In the genomic region with DNA sequence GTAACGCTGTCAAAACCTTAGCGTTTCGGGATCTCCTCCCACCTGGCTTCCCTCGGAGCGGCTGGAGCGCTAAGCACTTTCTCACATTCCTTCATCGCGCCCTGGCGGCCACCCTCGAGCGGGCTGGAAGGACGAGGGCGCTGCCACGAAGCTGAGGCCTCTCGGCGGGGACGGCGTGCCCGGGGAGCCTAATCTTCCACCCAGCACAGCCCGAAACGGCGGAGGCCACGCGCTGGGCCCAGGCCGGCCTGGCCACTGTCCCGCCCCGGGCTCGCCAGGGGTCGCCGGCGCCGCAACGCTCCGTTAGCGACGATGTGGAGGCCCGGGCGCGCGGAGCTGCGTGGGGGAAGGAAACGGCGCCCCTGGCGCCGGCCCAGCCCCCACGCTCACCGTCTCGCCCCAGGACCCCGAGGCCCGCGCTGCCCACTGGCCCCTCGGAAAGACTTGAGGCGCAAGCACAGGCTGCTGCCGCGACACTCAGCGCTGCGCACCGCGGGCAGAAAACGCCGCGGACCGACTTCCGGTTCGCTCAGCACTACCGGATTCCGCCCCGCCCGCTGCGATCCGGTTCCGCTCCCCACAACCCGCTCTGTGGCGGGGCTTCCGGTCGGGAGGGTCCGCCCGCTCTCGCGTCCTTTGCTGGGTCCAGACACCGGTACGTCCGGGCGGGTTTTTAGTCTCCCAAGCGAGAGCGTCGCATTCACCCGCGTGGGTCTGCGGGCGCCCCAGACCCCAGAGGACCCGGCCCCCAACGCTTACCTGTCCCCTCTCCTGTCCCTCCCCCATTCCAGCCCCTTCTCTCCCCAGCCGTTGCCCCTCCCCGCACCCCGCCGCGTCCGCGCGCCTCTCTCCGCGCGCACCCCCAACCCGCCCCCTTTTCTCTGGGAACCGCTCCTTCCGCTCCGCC, we compare ENCODE assay signal across 1 cellular context.
TF ChIP-seq lines count a peak whose summit lies in the region.

A gene with protein sequence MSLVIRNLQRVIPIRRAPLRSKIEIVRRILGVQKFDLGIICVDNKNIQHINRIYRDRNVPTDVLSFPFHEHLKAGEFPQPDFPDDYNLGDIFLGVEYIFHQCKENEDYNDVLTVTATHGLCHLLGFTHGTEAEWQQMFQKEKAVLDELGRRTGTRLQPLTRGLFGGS (plus strand): TSS at position 582 of the 907 bp plus-strand sequence. CDS start 572 bp downstream, outside the sequence.

TF ChIP-seq in HepG2, 621 proteins besides CTCF, POLR2A, EP300 and RAD21 (continued from another document and continues in another):
- TF ChIP-seq, protein P1, sequence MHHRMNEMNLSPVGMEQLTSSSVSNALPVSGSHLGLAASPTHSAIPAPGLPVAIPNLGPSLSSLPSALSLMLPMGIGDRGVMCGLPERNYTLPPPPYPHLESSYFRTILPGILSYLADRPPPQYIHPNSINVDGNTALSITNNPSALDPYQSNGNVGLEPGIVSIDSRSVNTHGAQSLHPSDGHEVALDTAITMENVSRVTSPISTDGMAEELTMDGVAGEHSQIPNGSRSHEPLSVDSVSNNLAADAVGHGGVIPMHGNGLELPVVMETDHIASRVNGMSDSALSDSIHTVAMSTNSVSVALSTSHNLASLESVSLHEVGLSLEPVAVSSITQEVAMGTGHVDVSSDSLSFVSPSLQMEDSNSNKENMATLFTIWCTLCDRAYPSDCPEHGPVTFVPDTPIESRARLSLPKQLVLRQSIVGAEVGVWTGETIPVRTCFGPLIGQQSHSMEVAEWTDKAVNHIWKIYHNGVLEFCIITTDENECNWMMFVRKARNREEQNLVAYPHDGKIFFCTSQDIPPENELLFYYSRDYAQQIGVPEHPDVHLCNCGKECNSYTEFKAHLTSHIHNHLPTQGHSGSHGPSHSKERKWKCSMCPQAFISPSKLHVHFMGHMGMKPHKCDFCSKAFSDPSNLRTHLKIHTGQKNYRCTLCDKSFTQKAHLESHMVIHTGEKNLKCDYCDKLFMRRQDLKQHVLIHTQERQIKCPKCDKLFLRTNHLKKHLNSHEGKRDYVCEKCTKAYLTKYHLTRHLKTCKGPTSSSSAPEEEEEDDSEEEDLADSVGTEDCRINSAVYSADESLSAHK (CRISPR knock-in tag; IDR thresholded peaks at IDR 0.05; ENCODE audit: borderline replicate concordance), result no peak
- peak; percentile 90 for TF ChIP-seq EEA1 (CRISPR knock-in tag; IDR thresholded peaks at IDR 0.05; ENCODE audit: borderline replicate concordance)
- peak; percentile 90 for TF ChIP-seq AGO2 (optimal IDR thresholded peaks at IDR 0.05; ENCODE audit: low read depth, low read length)
- TF ChIP-seq, protein P2, sequence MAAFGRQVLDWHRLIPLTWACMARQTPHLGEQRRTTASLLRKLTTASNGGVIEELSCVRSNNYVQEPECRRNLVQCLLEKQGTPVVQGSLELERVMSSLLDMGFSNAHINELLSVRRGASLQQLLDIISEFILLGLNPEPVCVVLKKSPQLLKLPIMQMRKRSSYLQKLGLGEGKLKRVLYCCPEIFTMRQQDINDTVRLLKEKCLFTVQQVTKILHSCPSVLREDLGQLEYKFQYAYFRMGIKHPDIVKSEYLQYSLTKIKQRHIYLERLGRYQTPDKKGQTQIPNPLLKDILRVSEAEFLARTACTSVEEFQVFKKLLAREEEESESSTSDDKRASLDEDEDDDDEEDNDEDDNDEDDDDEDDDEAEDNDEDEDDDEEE (CRISPR knock-in tag; IDR thresholded peaks at IDR 0.05), result peak; percentile 70
- peak; percentile 90 for TF ChIP-seq MYC (CRISPR knock-in tag; IDR thresholded peaks at IDR 0.05; ENCODE audit: borderline replicate concordance)
- TF ChIP-seq ZNF501 (CRISPR knock-in tag; IDR thresholded peaks at IDR 0.05), result peak; percentile 75
- TF ChIP-seq ZNF329 (CRISPR knock-in tag; IDR thresholded peaks at IDR 0.05; ENCODE audit: low read depth), result no peak
- peak; percentile 85; the same call in 1 of the 2 replicates for TF ChIP-seq NFKB2 (CRISPR knock-in tag; IDR thresholded peaks at IDR 0.05; ENCODE audit: borderline replicate concordance)
- TF ChIP-seq EHMT2 (IDR thresholded peaks at IDR 0.05; ENCODE audit: borderline replicate concordance, low read depth, low read length), result no peak
- TF ChIP-seq, protein P3, sequence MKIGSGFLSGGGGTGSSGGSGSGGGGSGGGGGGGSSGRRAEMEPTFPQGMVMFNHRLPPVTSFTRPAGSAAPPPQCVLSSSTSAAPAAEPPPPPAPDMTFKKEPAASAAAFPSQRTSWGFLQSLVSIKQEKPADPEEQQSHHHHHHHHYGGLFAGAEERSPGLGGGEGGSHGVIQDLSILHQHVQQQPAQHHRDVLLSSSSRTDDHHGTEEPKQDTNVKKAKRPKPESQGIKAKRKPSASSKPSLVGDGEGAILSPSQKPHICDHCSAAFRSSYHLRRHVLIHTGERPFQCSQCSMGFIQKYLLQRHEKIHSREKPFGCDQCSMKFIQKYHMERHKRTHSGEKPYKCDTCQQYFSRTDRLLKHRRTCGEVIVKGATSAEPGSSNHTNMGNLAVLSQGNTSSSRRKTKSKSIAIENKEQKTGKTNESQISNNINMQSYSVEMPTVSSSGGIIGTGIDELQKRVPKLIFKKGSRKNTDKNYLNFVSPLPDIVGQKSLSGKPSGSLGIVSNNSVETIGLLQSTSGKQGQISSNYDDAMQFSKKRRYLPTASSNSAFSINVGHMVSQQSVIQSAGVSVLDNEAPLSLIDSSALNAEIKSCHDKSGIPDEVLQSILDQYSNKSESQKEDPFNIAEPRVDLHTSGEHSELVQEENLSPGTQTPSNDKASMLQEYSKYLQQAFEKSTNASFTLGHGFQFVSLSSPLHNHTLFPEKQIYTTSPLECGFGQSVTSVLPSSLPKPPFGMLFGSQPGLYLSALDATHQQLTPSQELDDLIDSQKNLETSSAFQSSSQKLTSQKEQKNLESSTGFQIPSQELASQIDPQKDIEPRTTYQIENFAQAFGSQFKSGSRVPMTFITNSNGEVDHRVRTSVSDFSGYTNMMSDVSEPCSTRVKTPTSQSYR (CRISPR knock-in tag; IDR thresholded peaks at IDR 0.05; ENCODE audit: borderline replicate concordance), result peak; percentile 62; the same call in 1 of the 2 replicates
- TF ChIP-seq ZNF274 (CRISPR knock-in tag; IDR thresholded peaks at IDR 0.05), result peak; percentile 93
- TF ChIP-seq, protein P4, sequence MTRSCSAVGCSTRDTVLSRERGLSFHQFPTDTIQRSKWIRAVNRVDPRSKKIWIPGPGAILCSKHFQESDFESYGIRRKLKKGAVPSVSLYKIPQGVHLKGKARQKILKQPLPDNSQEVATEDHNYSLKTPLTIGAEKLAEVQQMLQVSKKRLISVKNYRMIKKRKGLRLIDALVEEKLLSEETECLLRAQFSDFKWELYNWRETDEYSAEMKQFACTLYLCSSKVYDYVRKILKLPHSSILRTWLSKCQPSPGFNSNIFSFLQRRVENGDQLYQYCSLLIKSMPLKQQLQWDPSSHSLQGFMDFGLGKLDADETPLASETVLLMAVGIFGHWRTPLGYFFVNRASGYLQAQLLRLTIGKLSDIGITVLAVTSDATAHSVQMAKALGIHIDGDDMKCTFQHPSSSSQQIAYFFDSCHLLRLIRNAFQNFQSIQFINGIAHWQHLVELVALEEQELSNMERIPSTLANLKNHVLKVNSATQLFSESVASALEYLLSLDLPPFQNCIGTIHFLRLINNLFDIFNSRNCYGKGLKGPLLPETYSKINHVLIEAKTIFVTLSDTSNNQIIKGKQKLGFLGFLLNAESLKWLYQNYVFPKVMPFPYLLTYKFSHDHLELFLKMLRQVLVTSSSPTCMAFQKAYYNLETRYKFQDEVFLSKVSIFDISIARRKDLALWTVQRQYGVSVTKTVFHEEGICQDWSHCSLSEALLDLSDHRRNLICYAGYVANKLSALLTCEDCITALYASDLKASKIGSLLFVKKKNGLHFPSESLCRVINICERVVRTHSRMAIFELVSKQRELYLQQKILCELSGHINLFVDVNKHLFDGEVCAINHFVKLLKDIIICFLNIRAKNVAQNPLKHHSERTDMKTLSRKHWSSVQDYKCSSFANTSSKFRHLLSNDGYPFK (CRISPR knock-in tag; IDR thresholded peaks at IDR 0.05; ENCODE audit: borderline replicate concordance), result peak; percentile 63; the same call in 1 of the 2 replicates
- no peak for TF ChIP-seq GTF2F1 (IDR thresholded peaks at IDR 0.05; ENCODE audit: low read length)
- TF ChIP-seq CHCHD3 (CRISPR knock-in tag; IDR thresholded peaks at IDR 0.05), result peak; percentile 89
- TF ChIP-seq, protein P5, sequence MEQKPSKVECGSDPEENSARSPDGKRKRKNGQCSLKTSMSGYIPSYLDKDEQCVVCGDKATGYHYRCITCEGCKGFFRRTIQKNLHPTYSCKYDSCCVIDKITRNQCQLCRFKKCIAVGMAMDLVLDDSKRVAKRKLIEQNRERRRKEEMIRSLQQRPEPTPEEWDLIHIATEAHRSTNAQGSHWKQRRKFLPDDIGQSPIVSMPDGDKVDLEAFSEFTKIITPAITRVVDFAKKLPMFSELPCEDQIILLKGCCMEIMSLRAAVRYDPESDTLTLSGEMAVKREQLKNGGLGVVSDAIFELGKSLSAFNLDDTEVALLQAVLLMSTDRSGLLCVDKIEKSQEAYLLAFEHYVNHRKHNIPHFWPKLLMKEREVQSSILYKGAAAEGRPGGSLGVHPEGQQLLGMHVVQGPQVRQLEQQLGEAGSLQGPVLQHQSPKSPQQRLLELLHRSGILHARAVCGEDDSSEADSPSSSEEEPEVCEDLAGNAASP (CRISPR knock-in tag; IDR thresholded peaks at IDR 0.05; ENCODE audit: borderline replicate concordance), result 0 out of 2 replicates have a peak, but pooled peaks have one; percentile 31
- peak; percentile 72 for TF ChIP-seq GATAD2A (CRISPR knock-in tag; IDR thresholded peaks at IDR 0.05)
- TF ChIP-seq NFIB (CRISPR knock-in tag; IDR thresholded peaks at IDR 0.05; ENCODE audit: borderline replicate concordance), result no peak
- TF ChIP-seq CEBPG (CRISPR knock-in tag; IDR thresholded peaks at IDR 0.05), result 0 out of 2 replicates have a peak, but pooled peaks have one; percentile 7
- TF ChIP-seq, protein P6, sequence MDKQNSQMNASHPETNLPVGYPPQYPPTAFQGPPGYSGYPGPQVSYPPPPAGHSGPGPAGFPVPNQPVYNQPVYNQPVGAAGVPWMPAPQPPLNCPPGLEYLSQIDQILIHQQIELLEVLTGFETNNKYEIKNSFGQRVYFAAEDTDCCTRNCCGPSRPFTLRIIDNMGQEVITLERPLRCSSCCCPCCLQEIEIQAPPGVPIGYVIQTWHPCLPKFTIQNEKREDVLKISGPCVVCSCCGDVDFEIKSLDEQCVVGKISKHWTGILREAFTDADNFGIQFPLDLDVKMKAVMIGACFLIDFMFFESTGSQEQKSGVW (CRISPR knock-in tag; IDR thresholded peaks at IDR 0.05; ENCODE audit: borderline replicate concordance), result no peak
- TF ChIP-seq, protein P7, sequence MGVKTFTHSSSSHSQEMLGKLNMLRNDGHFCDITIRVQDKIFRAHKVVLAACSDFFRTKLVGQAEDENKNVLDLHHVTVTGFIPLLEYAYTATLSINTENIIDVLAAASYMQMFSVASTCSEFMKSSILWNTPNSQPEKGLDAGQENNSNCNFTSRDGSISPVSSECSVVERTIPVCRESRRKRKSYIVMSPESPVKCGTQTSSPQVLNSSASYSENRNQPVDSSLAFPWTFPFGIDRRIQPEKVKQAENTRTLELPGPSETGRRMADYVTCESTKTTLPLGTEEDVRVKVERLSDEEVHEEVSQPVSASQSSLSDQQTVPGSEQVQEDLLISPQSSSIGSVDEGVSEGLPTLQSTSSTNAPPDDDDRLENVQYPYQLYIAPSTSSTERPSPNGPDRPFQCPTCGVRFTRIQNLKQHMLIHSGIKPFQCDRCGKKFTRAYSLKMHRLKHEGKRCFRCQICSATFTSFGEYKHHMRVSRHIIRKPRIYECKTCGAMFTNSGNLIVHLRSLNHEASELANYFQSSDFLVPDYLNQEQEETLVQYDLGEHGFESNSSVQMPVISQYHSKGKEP (CRISPR knock-in tag; IDR thresholded peaks at IDR 0.05), result no peak
- TF ChIP-seq, protein P8, sequence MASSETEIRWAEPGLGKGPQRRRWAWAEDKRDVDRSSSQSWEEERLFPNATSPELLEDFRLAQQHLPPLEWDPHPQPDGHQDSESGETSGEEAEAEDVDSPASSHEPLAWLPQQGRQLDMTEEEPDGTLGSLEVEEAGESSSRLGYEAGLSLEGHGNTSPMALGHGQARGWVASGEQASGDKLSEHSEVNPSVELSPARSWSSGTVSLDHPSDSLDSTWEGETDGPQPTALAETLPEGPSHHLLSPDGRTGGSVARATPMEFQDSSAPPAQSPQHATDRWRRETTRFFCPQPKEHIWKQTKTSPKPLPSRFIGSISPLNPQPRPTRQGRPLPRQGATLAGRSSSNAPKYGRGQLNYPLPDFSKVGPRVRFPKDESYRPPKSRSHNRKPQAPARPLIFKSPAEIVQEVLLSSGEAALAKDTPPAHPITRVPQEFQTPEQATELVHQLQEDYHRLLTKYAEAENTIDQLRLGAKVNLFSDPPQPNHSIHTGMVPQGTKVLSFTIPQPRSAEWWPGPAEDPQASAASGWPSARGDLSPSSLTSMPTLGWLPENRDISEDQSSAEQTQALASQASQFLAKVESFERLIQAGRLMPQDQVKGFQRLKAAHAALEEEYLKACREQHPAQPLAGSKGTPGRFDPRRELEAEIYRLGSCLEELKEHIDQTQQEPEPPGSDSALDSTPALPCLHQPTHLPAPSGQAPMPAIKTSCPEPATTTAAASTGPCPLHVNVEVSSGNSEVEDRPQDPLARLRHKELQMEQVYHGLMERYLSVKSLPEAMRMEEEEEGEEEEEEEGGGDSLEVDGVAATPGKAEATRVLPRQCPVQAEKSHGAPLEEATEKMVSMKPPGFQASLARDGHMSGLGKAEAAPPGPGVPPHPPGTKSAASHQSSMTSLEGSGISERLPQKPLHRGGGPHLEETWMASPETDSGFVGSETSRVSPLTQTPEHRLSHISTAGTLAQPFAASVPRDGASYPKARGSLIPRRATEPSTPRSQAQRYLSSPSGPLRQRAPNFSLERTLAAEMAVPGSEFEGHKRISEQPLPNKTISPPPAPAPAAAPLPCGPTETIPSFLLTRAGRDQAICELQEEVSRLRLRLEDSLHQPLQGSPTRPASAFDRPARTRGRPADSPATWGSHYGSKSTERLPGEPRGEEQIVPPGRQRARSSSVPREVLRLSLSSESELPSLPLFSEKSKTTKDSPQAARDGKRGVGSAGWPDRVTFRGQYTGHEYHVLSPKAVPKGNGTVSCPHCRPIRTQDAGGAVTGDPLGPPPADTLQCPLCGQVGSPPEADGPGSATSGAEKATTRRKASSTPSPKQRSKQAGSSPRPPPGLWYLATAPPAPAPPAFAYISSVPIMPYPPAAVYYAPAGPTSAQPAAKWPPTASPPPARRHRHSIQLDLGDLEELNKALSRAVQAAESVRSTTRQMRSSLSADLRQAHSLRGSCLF (CRISPR knock-in tag; IDR thresholded peaks at IDR 0.05; ENCODE audit: borderline replicate concordance), result peak; percentile 47; the same call in 1 of the 2 replicates
- TF ChIP-seq AGO1 (IDR thresholded peaks at IDR 0.05; ENCODE audit: low read depth, low read length, poor library complexity, severe bottlenecking), result peak; percentile 51
- TF ChIP-seq CREB1 (IDR thresholded peaks at IDR 0.05), result 0 out of 2 replicates have a peak, but pooled peaks have one; percentile 29
- TF ChIP-seq CREB1 (CRISPR knock-in tag; IDR thresholded peaks at IDR 0.05), result no peak
- TF ChIP-seq GTF3A (CRISPR knock-in tag; conservative IDR thresholded peaks at IDR 0.05), result 0 out of 2 replicates have a peak, but pooled peaks have one; percentile 14
- peak; percentile 67 for TF ChIP-seq HCFC1 (IDR thresholded peaks at IDR 0.05; ENCODE audit: low read depth, low read length)
- peak; percentile 93 for TF ChIP-seq POLR2G (IDR thresholded peaks at IDR 0.05; ENCODE audit: low read depth, low read length)
- 0 out of 2 replicates have a peak, but pooled peaks have one; percentile 53 for TF ChIP-seq ZFAT (CRISPR knock-in tag; conservative IDR thresholded peaks at IDR 0.05)
- TF ChIP-seq ZNF333 (CRISPR knock-in tag; IDR thresholded peaks at IDR 0.05; ENCODE audit: borderline replicate concordance), result peak; percentile 69; the same call in 1 of the 2 replicates
- TF ChIP-seq STAT5B (CRISPR knock-in tag; IDR thresholded peaks at IDR 0.05), result peak; percentile 56; the same call in 1 of the 2 replicates
